ENCODE assay signal across 20 cellular contexts in the genomic region with DNA sequence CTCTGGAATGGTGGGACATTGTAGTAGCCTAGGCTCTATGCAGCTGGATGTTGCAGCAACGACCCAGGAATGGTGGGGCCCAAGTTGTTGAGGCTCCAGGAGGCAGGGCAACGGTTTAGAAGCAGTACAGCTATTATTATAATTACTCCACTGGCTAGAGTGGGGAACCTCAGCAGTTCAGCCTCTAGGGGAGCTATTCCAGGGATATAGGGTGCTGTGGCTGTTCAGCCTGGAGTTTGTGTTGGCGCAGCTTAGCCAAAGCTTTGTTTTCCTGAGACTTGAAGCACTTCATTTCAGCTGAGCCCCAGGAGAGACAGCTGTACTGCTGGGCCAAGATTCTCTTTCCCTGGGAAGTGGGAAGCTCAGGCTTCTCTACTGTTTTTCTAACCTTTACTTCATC.
DNase-seq lines count a peak whose midpoint lies in the region; ATAC-seq and TF ChIP-seq lines count a peak whose summit lies in the region.
"Had no signal": no experiment of that assay in that cellular context is flagged by ENCODE, and none has a peak within 500 bp of the region (broad histone marks: within the 10 kb centered on the region; RNA-seq: fewer than 3 reads in every experiment).

No MANE protein-coding gene starts in this region.

- H3K9me3 Mint-ChIP-seq in H9: peaks cover 0 to 3% of the 10 kb centered on the region in 2 experiments; a peak in 2 of 5 replicates

- no peaks in the 10 kb centered on the region for H3K36me3 ChIP-seq in RWPE2 (ENCODE audit: low read depth)
- H3K36me3 ChIP-seq: suprapubic skin had no signal

- H3K56ac ChIP-seq in H9 (ENCODE audit: insufficient read length, low read depth, low read length): no peak overlapping the region

- H4K8ac ChIP-seq in H9 (replicated peaks; ENCODE audit: insufficient read length, low read depth, low read length): no peak overlapping the region

- H3K4me3 Mint-ChIP-seq in H9: no peak overlapping the region
- H3K4me3 Mint-ChIP-seq: T-helper 1 cell treated with Interleukin-12 subunit alpha and Interleukin-12 subunit beta and Interleukin-4 antibody, amounts not matched to agents 30 μg/mL and 1 μg/mL, for 36 hours had no signal

- H3K23me2 ChIP-seq in H9 (ENCODE audit: insufficient read length, low read depth, low read length, poor library complexity, severe bottlenecking): no peaks in the 10 kb centered on the region

- H3K4me1 ChIP-seq in H9 (ENCODE audit: insufficient read depth, low read length): no peaks in the 10 kb centered on the region
- no peaks in the 10 kb centered on the region for H3K4me1 ChIP-seq in RWPE2 (ENCODE audit: insufficient read depth, poor library complexity, severe bottlenecking)
- H3K4me1 ChIP-seq: suprapubic skin had no signal

- H2BK12ac ChIP-seq in H9 (ENCODE audit: insufficient read length, low read depth, low read length): no peak overlapping the region

- ATAC-seq in RWPE2 (ENCODE audit: low read depth) (peak; percentile 62; the same call in 2 of the 3 replicates), GM18502 (IDR thresholded peaks at IDR 0.05; ENCODE audit: poor library complexity, unreplicated experiment) (no peak), GM21737 (IDR thresholded peaks at IDR 0.05; ENCODE audit: unreplicated experiment) (no peak)
- ATAC-seq: left cardiac atrium, Panc1, sciatic nerve had no signal

- no peaks in the 10 kb centered on the region for H3K79me1 ChIP-seq in H9 (ENCODE audit: insufficient read depth, low read depth, low read length, poor library complexity, severe bottlenecking)

- H4K5ac ChIP-seq in H9 (ENCODE audit: insufficient read length, low read depth, low read length): no peak overlapping the region

- H3K4me2 ChIP-seq in H9 (ENCODE audit: insufficient read depth, insufficient read length, low read length): no peak overlapping the region

- H2AK5ac ChIP-seq in H9 (ENCODE audit: insufficient read length, low read length): no peak overlapping the region

- H3K27ac ChIP-seq in H9 (ENCODE audit: insufficient read length, low read depth, low read length) (no peak overlapping the region), RWPE2 (ENCODE audit: poor library complexity, severe bottlenecking) (no peak overlapping the region)
- H3K27ac ChIP-seq: dorsolateral prefrontal cortex, HL-60, suprapubic skin had no signal

- H4K20me1 ChIP-seq in H9 (ENCODE audit: control insufficient read depth, insufficient read depth, insufficient read length): no peaks in the 10 kb centered on the region

- no peak overlapping the region for H3K18ac ChIP-seq in H9 (ENCODE audit: insufficient read length, low read depth, low read length)

- no peak overlapping the region for H2BK120ac ChIP-seq in H9 (ENCODE audit: low read depth, low read length, poor library complexity, severe bottlenecking)

- no peak overlapping the region for H3K4ac ChIP-seq in H9 (ENCODE audit: low read depth, low read length)

- no CpG with 5 or more reads among the region's 3 CpGs for WGBS in H9 (ENCODE audit: extremely low coverage, insufficient read length, low lambda C conversion rate)

- no peak overlapping the region for H4K91ac ChIP-seq in H9 (ENCODE audit: insufficient read length, low read depth, low read length)

- H2BK20ac ChIP-seq in H9 (ENCODE audit: low read depth, low read length, poor library complexity, severe bottlenecking): no peak overlapping the region

- no peak overlapping the region for H3K4me3 ChIP-seq in RWPE2 (ENCODE audit: severe bottlenecking)
- H3K4me3 ChIP-seq: dorsolateral prefrontal cortex, suprapubic skin had no signal

- H2AFZ ChIP-seq in H9 (ENCODE audit: low read length): no peak overlapping the region

- H3K27ac Mint-ChIP-seq in H9: no peak overlapping the region
- H3K27ac Mint-ChIP-seq: T-helper 1 cell treated with Interleukin-12 subunit alpha and Interleukin-12 subunit beta and Interleukin-4 antibody, amounts not matched to agents 30 μg/mL and 1 μg/mL, for 36 hours had no signal

- DNase-seq in ELR (ENCODE audit: low read depth): peak; percentile 2
- DNase-seq in H9: peak; percentile 58
- no peak for DNase-seq in RWPE2 (ENCODE audit: low spot score)
- DNase-seq in islet precursor cell: peak; percentile 58
- no peak for DNase-seq in central memory CD4-positive, alpha-beta T cell
- no peak for DNase-seq in stimulated activated CD4-positive, alpha-beta T cell treated with anti-CD3 and anti-CD28 coated beads, Interleukin-2, amount 100 ng/mL, for 48 hours
- DNase-seq: activated CD4-positive, CD25-positive, alpha-beta regulatory T cell treated with anti-CD3 and anti-CD28 coated beads, Interleukin-2, amount 50 U/mL, for 72 hours; dorsolateral prefrontal cortex; left cardiac atrium; NCI-H1436; NCI-H510A treated with DMSO at 0.1 percent for 48 hours; occipital lobe; stimulated activated CD4-positive, alpha-beta T cell treated with anti-CD3 and anti-CD28 coated beads, Interleukin-1b, Interleukin-23, amount 100 ng/mL, for 48 hours had no signal

- no peak overlapping the region for H3K14ac ChIP-seq in H9 (ENCODE audit: insufficient read depth, low read length)

- no peak overlapping the region for H2BK15ac ChIP-seq in H9 (ENCODE audit: low read depth, low read length)

- no peak overlapping the region for H3T11ph ChIP-seq in H9 (ENCODE audit: low read length)

- H3K27me3 ChIP-seq in H9 (ENCODE audit: insufficient read depth, low read length) (no peaks in the 10 kb centered on the region), RWPE2 (ENCODE audit: insufficient read depth, poor library complexity, severe bottlenecking) (no peaks in the 10 kb centered on the region)
- H3K27me3 ChIP-seq: dorsolateral prefrontal cortex, suprapubic skin had no signal

- no peaks in the 10 kb centered on the region for H3K4me1 Mint-ChIP-seq in H9

- no peak overlapping the region for H2BK5ac ChIP-seq in H9 (ENCODE audit: insufficient read length, low read length)

- no peaks in the 10 kb centered on the region for H3K27me3 Mint-ChIP-seq in H9 (ENCODE audit: low read depth)

- H3K9me3 ChIP-seq in H9 (ENCODE audit: control insufficient read depth, low read depth, low read length) (no peaks in the 10 kb centered on the region), RWPE2 (ENCODE audit: severe bottlenecking) (no peaks in the 10 kb centered on the region)
- H3K9me3 ChIP-seq: suprapubic skin had no signal

- H3K36me3 Mint-ChIP-seq in H9 (ENCODE audit: insufficient read depth in 1 of 3, low read depth in 3 of 3): no peaks in the 10 kb centered on the region; a peak in 1 of 7 replicates

- peak; percentile 65 for TF ChIP-seq CTCF in H9 (conservative IDR thresholded peaks at IDR 0.05)
- TF ChIP-seq CTCF in RWPE2 (IDR thresholded peaks at IDR 0.05; ENCODE audit: poor library complexity, severe bottlenecking): peak; percentile 17

- H3K23ac ChIP-seq in H9 (ENCODE audit: insufficient read length, low read depth, low read length): no peak overlapping the region

- no peak overlapping the region for H3K9ac ChIP-seq in H9 (ENCODE audit: extremely low read depth, insufficient read length, low read length)

- H3K79me2 ChIP-seq in H9 (ENCODE audit: insufficient read depth, low read length): no peaks in the 10 kb centered on the region

Comparison
In these comparisons a context has a peak if more than half of its experiments do, and no peak if none do; other contexts are left out.
1. DNase-seq: peak in ELR (single experiment), H9 (single experiment) and islet precursor cell (single experiment); none in RWPE2 (single experiment), central memory CD4-positive, alpha-beta T cell (single experiment) and stimulated activated CD4-positive, alpha-beta T cell treated with anti-CD3 and anti-CD28 coated beads, Interleukin-2, amount 100 ng/mL, for 48 hours (0 of 2).